ENCODE assay signal across 26 cellular contexts in genomic region chr7:127892488-127893314, GRCh38.
A peak's percentile ranks its signal among the peaks of the same experiment; 100 is the strongest.
DNase-seq lines count a peak whose midpoint lies in the region; ATAC-seq and TF ChIP-seq lines count a peak whose summit lies in the region.
"Had no signal": no experiment of that assay in that cellular context is flagged by ENCODE, and none has a peak within 500 bp of the region (broad histone marks: within the 10 kb centered on the region; RNA-seq: fewer than 3 reads in every experiment).

No MANE protein-coding gene starts in this region.

- H3K4me3 ChIP-seq in fibroblast of the aortic adventitia (ENCODE audit: low read depth, low read length) (no peak overlapping the region), lower lobe of right lung (no peak overlapping the region)
- H3K4me3 ChIP-seq: prostate gland, sigmoid colon, SK-N-MC, suprapubic skin had no signal

- H3K27me3 ChIP-seq in lower lobe of right lung (ENCODE audit: low read depth): no peaks in the 10 kb centered on the region
- H3K27me3 ChIP-seq: sigmoid colon, suprapubic skin had no signal

- H3K27ac Mint-ChIP-seq in activated T-helper 1 cell treated with anti-CD3 and anti-CD28 coated beads, Interleukin-12 subunit alpha, Interleukin-12 subunit beta, Interleukin-2, Interleukin-4 antibody, amounts not matched to agents 30 ng/mL and 10 ng/mL and 1 ng/mL, durations not matched to agents 14 hours and 24 hours and 36 hours: peak overlapping the region; percentile 36
- H3K27ac Mint-ChIP-seq: effector memory CD8-positive, alpha-beta T cell; immature natural killer cell; stimulated activated memory B cell treated with anti-CD40 and anti-IgM and Interleukin-4, amounts not matched to agents 10 μg/mL and 1 μg/mL and 100 μg/mL, for 72 hours had no signal

- no peak overlapping the region for H3K4me3 Mint-ChIP-seq in activated T-helper 1 cell treated with anti-CD3 and anti-CD28 coated beads, Interleukin-12 subunit alpha, Interleukin-12 subunit beta, Interleukin-2, Interleukin-4 antibody, amounts not matched to agents 30 ng/mL and 10 ng/mL and 1 ng/mL, durations not matched to agents 14 hours and 24 hours and 36 hours
- H3K4me3 Mint-ChIP-seq: activated T-cell treated with anti-CD3 and anti-CD28 coated beads, Interleukin-2, amount 50 U/mL, for 24 hours; CD14-positive monocyte; effector memory CD8-positive, alpha-beta T cell; immature natural killer cell; stimulated activated memory B cell treated with anti-CD40 and anti-IgM and Interleukin-4, amounts not matched to agents 10 μg/mL and 1 μg/mL and 100 μg/mL, for 72 hours had no signal

- ATAC-seq in lower lobe of right lung: no peak
- ATAC-seq in HG03439 (IDR thresholded peaks at IDR 0.05; ENCODE audit: unreplicated experiment): no peak
- ATAC-seq: effector memory CD8-positive, alpha-beta T cell; esophagus mucosa; stimulated activated memory B cell treated with anti-CD40 and anti-IgM and Interleukin-4, amounts not matched to agents 10 μg/mL and 1 μg/mL and 100 μg/mL, for 72 hours had no signal

- peaks cover 14% of the 10 kb centered on the region for H3K4me1 Mint-ChIP-seq in activated T-helper 1 cell treated with anti-CD3 and anti-CD28 coated beads, Interleukin-12 subunit alpha, Interleukin-12 subunit beta, Interleukin-2, Interleukin-4 antibody, amounts not matched to agents 30 ng/mL and 10 ng/mL and 1 ng/mL, durations not matched to agents 14 hours and 24 hours and 36 hours (ENCODE audit: low read depth)

- intact Hi-C loops in activated T-helper 1 cell treated with anti-CD3 and anti-CD28 coated beads, Interleukin-12 subunit alpha, Interleukin-12 subunit beta, Interleukin-2, Interleukin-4 antibody, amounts not matched to agents 30 ng/mL and 10 ng/mL and 1 ng/mL, durations not matched to agents 14 hours and 24 hours and 36 hours (cut with micrococcal nuclease): no loop called here
- intact Hi-C loops in lower lobe of right lung (cut with DNase I): no loop called here

- no peak overlapping the region for H3K27ac ChIP-seq in lower lobe of right lung
- H3K27ac ChIP-seq: prostate gland, RWPE1, sigmoid colon, SK-N-MC, suprapubic skin had no signal

- no peak for TF ChIP-seq CTCF in fibroblast of the aortic adventitia (IDR thresholded peaks at IDR 0.05; ENCODE audit: insufficient read depth, low read length)
- TF ChIP-seq CTCF in lower lobe of right lung (IDR thresholded peaks at IDR 0.05): no peak

- no peaks in the 10 kb centered on the region for H3K27me3 Mint-ChIP-seq in activated T-helper 1 cell treated with anti-CD3 and anti-CD28 coated beads, Interleukin-12 subunit alpha, Interleukin-12 subunit beta, Interleukin-2, Interleukin-4 antibody, amounts not matched to agents 30 ng/mL and 10 ng/mL and 1 ng/mL, durations not matched to agents 14 hours and 24 hours and 36 hours (ENCODE audit: insufficient read depth)
- H3K27me3 Mint-ChIP-seq: activated T-cell treated with anti-CD3 and anti-CD28 coated beads, Interleukin-2, amount 50 U/mL, for 24 hours; effector memory CD8-positive, alpha-beta T cell; stimulated activated memory B cell treated with anti-CD40 and anti-IgM and Interleukin-4, amounts not matched to agents 10 μg/mL and 1 μg/mL and 100 μg/mL, for 72 hours had no signal

- H3K9me3 Mint-ChIP-seq in activated T-helper 1 cell treated with anti-CD3 and anti-CD28 coated beads, Interleukin-12 subunit alpha, Interleukin-12 subunit beta, Interleukin-2, Interleukin-4 antibody, amounts not matched to agents 30 ng/mL and 10 ng/mL and 1 ng/mL, durations not matched to agents 14 hours and 24 hours and 36 hours: no peaks in the 10 kb centered on the region
- H3K9me3 Mint-ChIP-seq: activated T-cell treated with anti-CD3 and anti-CD28 coated beads, Interleukin-2, amount 50 U/mL, for 24 hours; CD14-positive monocyte; effector memory CD8-positive, alpha-beta T cell; immature natural killer cell; stimulated activated memory B cell treated with anti-CD40 and anti-IgM and Interleukin-4, amounts not matched to agents 10 μg/mL and 1 μg/mL and 100 μg/mL, for 72 hours had no signal

- no peaks in the 10 kb centered on the region for H3K9me3 ChIP-seq in lower lobe of right lung
- H3K9me3 ChIP-seq: prostate gland, sigmoid colon, suprapubic skin had no signal

- H3K36me3 ChIP-seq in lower lobe of right lung: peaks cover 25% of the 10 kb centered on the region
- H3K36me3 ChIP-seq: prostate gland had no signal

- peak; percentile 53 for DNase-seq in CD1c-positive myeloid dendritic cell (ENCODE audit: extremely low spot score)
- DNase-seq in HUDEP-2 (lab: John Stamatoyannopoulos, UW; ENCODE audit: unreplicated experiment in 76 of 76): peak in 45 of 76 experiments; percentile 7 to 82 (median 45)
- DNase-seq in activated T-helper 1 cell treated with anti-CD3 and anti-CD28 coated beads, Interleukin-12 subunit alpha, Interleukin-12 subunit beta, Interleukin-2, Interleukin-4 antibody, amounts not matched to agents 30 ng/mL and 10 ng/mL and 1 ng/mL, durations not matched to agents 14 hours and 24 hours and 36 hours (ENCODE audit: low spot score): no peak
- DNase-seq in fibroblast of the aortic adventitia (ENCODE audit: low read depth): peak; percentile 88
- no peak for DNase-seq in lower lobe of right lung
- DNase-seq in NCI-H2227 treated with DMSO at 0.1 percent for 48 hours (lab: John Stamatoyannopoulos, UW): no peak
- no peak for DNase-seq in NCI-H187 (lab: John Stamatoyannopoulos, UW)
- DNase-seq: activated CD4-positive, alpha-beta T cell treated with anti-CD3 and anti-CD28 coated beads for 48 hours; activated naive CD4-positive, alpha-beta T cell treated with Interleukin-2 at 50 U/mL for 16 hours; activated T-cell treated with anti-CD3 and anti-CD28 coated beads, Interleukin-2, amount 50 U/mL, for 24 hours; cortex of kidney; effector memory CD8-positive, alpha-beta T cell; hypothalamus; immature natural killer cell; NCI-H446 treated with DMSO at 0.1 percent for 48 hours; NCI-H82; sigmoid colon; stimulated activated CD4-positive, alpha-beta T cell treated with anti-CD3 and anti-CD28 coated beads, Interleukin-4, amount 100 ng/mL, for 4 hours had no signal

- H3K36me3 Mint-ChIP-seq in activated T-helper 1 cell treated with anti-CD3 and anti-CD28 coated beads, Interleukin-12 subunit alpha, Interleukin-12 subunit beta, Interleukin-2, Interleukin-4 antibody, amounts not matched to agents 30 ng/mL and 10 ng/mL and 1 ng/mL, durations not matched to agents 14 hours and 24 hours and 36 hours (ENCODE audit: low read depth): peaks cover 40% of the 10 kb centered on the region

- peaks cover 9% of the 10 kb centered on the region for H3K4me1 ChIP-seq in lower lobe of right lung
- H3K4me1 ChIP-seq: prostate gland, suprapubic skin had no signal

Comparison
In these comparisons a context has a peak if more than half of its experiments do, and no peak if none do; other contexts are left out.
1. DNase-seq: peak in CD1c-positive myeloid dendritic cell (single experiment), HUDEP-2 (45 of 76) and fibroblast of the aortic adventitia (single experiment); none in activated T-helper 1 cell treated with anti-CD3 and anti-CD28 coated beads, Interleukin-12 subunit alpha, Interleukin-12 subunit beta, Interleukin-2, Interleukin-4 antibody, amounts not matched to agents 30 ng/mL and 10 ng/mL and 1 ng/mL, durations not matched to agents 14 hours and 24 hours and 36 hours (single experiment), lower lobe of right lung (single experiment), NCI-H2227 treated with DMSO at 0.1 percent for 48 hours (single experiment) and NCI-H187 (0 of 2).